8 cellular contexts compared by ENCODE assay signal in genomic region chr19:45569619-45570421, GRCh38. TPM values are rescaled to one million over a fixed set of nuclear protein-coding genes. Genes with fewer than 3 reads are reported as not detected.
A peak's percentile ranks its signal among the peaks of the same experiment; 100 is the strongest.
DNase-seq lines count a peak whose midpoint lies in the region; ATAC-seq, FAIRE-seq and TF ChIP-seq lines count a peak whose summit lies in the region.

No MANE protein-coding gene starts in this region.

- peak overlapping the region; percentile 32 for H3K27ac Mint-ChIP-seq in Calu3 (ENCODE audit: unreplicated experiment)
- peak overlapping the region in 1 of 2 donors; percentile 57 for H3K27ac Mint-ChIP-seq in effector memory CD8-positive, alpha-beta T cell
- peak overlapping the region in 1 of 2 donors; percentile 24 for H3K27ac Mint-ChIP-seq in stimulated activated naive CD8-positive, alpha-beta T cell treated with anti-CD3 and anti-CD28 coated beads, Interleukin-15, amount 100 ng/mL, for 72 hours

- no peaks in the 10 kb centered on the region for H3K36me3 ChIP-seq in mucosa of stomach (ENCODE audit: control insufficient read depth, insufficient read depth, low read length)

- DNase-seq in Calu3: peak; percentile 80
- DNase-seq in LoVo (ENCODE audit: low spot score): peak; percentile 57
- DNase-seq in activated CD4-positive, alpha-beta T cell treated with anti-CD3 and anti-CD28 coated beads, Interleukin-2, amount 50 U/mL, for 4 hours: peak; percentile 37 to 38
- DNase-seq in effector memory CD8-positive, alpha-beta T cell: peak; percentile 46 to 49 (median 48)
- DNase-seq in stimulated activated naive CD8-positive, alpha-beta T cell treated with anti-CD3 and anti-CD28 coated beads, Interleukin-15, amount 100 ng/mL, for 72 hours: peak; percentile 64 to 67
- DNase-seq in NCI-H1436 treated with DMSO at 0.1 percent for 48 hours (lab: John Stamatoyannopoulos, UW): no peak
- DNase-seq in frontal cortex (ENCODE audit: low spot score in 2 of 2): no peak

- H3K4me1 Mint-ChIP-seq in Calu3 (ENCODE audit: low read depth, unreplicated experiment): peaks cover 31% of the 10 kb centered on the region
- H3K4me1 Mint-ChIP-seq in effector memory CD8-positive, alpha-beta T cell (ENCODE audit: low read depth in 2 of 2): peaks cover 6 to 8% of the 10 kb centered on the region in 2 donors
- peaks cover 18% of the 10 kb centered on the region for H3K4me1 Mint-ChIP-seq in stimulated activated naive CD8-positive, alpha-beta T cell treated with anti-CD3 and anti-CD28 coated beads, Interleukin-15, amount 100 ng/mL, for 72 hours

- intact Hi-C loops in Calu3 (cut with micrococcal nuclease; ENCODE audit: unreplicated experiment): loop anchor here (1.0 kb wide), 1 partner anchor 47 kb away; no protein-coding TSS in a partner anchor

- H3K9me3 ChIP-seq in mucosa of stomach (ENCODE audit: control insufficient read depth, low read length): no peaks in the 10 kb centered on the region

- no TSS peak for BruUV-seq in Calu3 (replicated peaks; lab: Mats Ljungman, UMichigan)

- H3K27me3 Mint-ChIP-seq in Calu3 (ENCODE audit: unreplicated experiment): no peaks in the 10 kb centered on the region
- H3K27me3 Mint-ChIP-seq in effector memory CD8-positive, alpha-beta T cell: no peaks in the 10 kb centered on the region
- no peaks in the 10 kb centered on the region for H3K27me3 Mint-ChIP-seq in stimulated activated naive CD8-positive, alpha-beta T cell treated with anti-CD3 and anti-CD28 coated beads, Interleukin-15, amount 100 ng/mL, for 72 hours

- peak overlapping the region; percentile 20 for H3K9ac ChIP-seq in mucosa of stomach (ENCODE audit: low read length)

- no peaks in the 10 kb centered on the region for H3K9me3 Mint-ChIP-seq in Calu3 (ENCODE audit: low read depth, unreplicated experiment)
- no peaks in the 10 kb centered on the region for H3K9me3 Mint-ChIP-seq in effector memory CD8-positive, alpha-beta T cell
- H3K9me3 Mint-ChIP-seq in stimulated activated naive CD8-positive, alpha-beta T cell treated with anti-CD3 and anti-CD28 coated beads, Interleukin-15, amount 100 ng/mL, for 72 hours: no peaks in the 10 kb centered on the region

- H3K27me3 ChIP-seq in mucosa of stomach (ENCODE audit: control insufficient read depth, insufficient read depth, low read length): no peaks in the 10 kb centered on the region

- no peak overlapping the region for H3K4me3 ChIP-seq in mucosa of stomach (ENCODE audit: low read length)

- no peak for FAIRE-seq in frontal cortex (lab: Jason Lieb, UNC)

- ATAC-seq in effector memory CD8-positive, alpha-beta T cell (replicated peaks): peak; percentile 61
- ATAC-seq in stimulated activated naive CD8-positive, alpha-beta T cell treated with anti-CD3 and anti-CD28 coated beads, Interleukin-15, amount 100 ng/mL, for 72 hours: peak; percentile 82

- peaks cover 23% of the 10 kb centered on the region for H3K36me3 Mint-ChIP-seq in Calu3 (ENCODE audit: insufficient read depth, unreplicated experiment)
- H3K36me3 Mint-ChIP-seq in effector memory CD8-positive, alpha-beta T cell (ENCODE audit: insufficient read depth): no peaks in the 10 kb centered on the region

- peak; percentile 83 for TF ChIP-seq CTCF in Calu3 (IDR thresholded peaks at IDR 0.05; ENCODE audit: unreplicated experiment)

- H3K4me1 ChIP-seq in mucosa of stomach (ENCODE audit: control insufficient read depth, insufficient read depth, low read length): peaks cover 26% of the 10 kb centered on the region

- CTCF ChIA-PET in Calu3 (lab: Charles Lee): no interaction called here

- peak overlapping the region; percentile 13 for H3K4me3 Mint-ChIP-seq in Calu3 (ENCODE audit: low read depth, unreplicated experiment)
- H3K4me3 Mint-ChIP-seq in effector memory CD8-positive, alpha-beta T cell: no peak overlapping the region
- no peak overlapping the region for H3K4me3 Mint-ChIP-seq in stimulated activated naive CD8-positive, alpha-beta T cell treated with anti-CD3 and anti-CD28 coated beads, Interleukin-15, amount 100 ng/mL, for 72 hours

RNA-seq across cellular contexts. Expression of gene OPA3, which starts 14.8 kb away (rescaled TPM):
- total RNA-seq in Calu3 (2022) (14.2 and 17.1 TPM in 2 replicates), frontal cortex (1.6 TPM)

RNA-seq across cellular contexts. Expression of gene GPR4, which starts 32.2 kb away (rescaled TPM):
- not detected in 2 replicates for total RNA-seq in Calu3 (2022)
- total RNA-seq in frontal cortex: under 0.01 TPM

Comparison
In these comparisons a context has a peak if more than half of its experiments do, and no peak if none do; other contexts are left out.
1. DNase-seq: peak in Calu3 (single experiment), LoVo (single experiment), activated CD4-positive, alpha-beta T cell treated with anti-CD3 and anti-CD28 coated beads, Interleukin-2, amount 50 U/mL, for 4 hours (2 of 2), effector memory CD8-positive, alpha-beta T cell (3 of 3) and stimulated activated naive CD8-positive, alpha-beta T cell treated with anti-CD3 and anti-CD28 coated beads, Interleukin-15, amount 100 ng/mL, for 72 hours (2 of 2); none in NCI-H1436 treated with DMSO at 0.1 percent for 48 hours (single experiment) and frontal cortex (0 of 2).